In genomic region chr12:124629117-124629516, GRCh38 we compare ENCODE assay signal across 33 cellular contexts.
"Had no signal": no experiment of that assay in that cellular context is flagged by ENCODE, and none has a peak within 500 bp of the region (broad histone marks: within the 10 kb centered on the region; RNA-seq: fewer than 3 reads in every experiment).

No MANE protein-coding gene starts in this region.

- H3K36me3 ChIP-seq: adrenal gland, brain microvascular endothelial cell, breast epithelium had no signal

- ATAC-seq: activated CD8-positive, alpha-beta T cell treated with anti-CD3 and anti-CD28 coated beads for 36 hours; activated naive CD4-positive, alpha-beta T cell treated with anti-CD3 and anti-CD28 coated beads, Interleukin-2, amount 50 U/mL, for 72 hours; activated T-cell treated with anti-CD3 and anti-CD28 coated beads, Interleukin-2, amount 50 U/mL, for 4 hours; activated T-cell treated with anti-CD3 and anti-CD28 coated beads, Interleukin-2, amount 50 U/mL, for 72 hours; activated T-helper 17 cell treated with anti-CD3 and anti-CD28 coated beads, Interleukin-2, amount 50 U/mL, for 72 hours; body of pancreas had no signal

- H3K27me3 ChIP-seq: adrenal gland, body of pancreas, brain microvascular endothelial cell, breast epithelium had no signal

- H3K9me3 ChIP-seq: adrenal gland, body of pancreas, breast epithelium had no signal

- H3K4me3 ChIP-seq: adrenal gland, body of pancreas, breast epithelium had no signal

- DNase-seq: activated B cell treated with CpG ODN at 0.5 μM for 24 hours; activated CD4-positive, alpha-beta memory T cell treated with anti-CD3 and anti-CD28 coated beads for 36 hours; activated CD4-positive, alpha-beta T cell treated with anti-CD3 and anti-CD28 coated beads for 4 hours; activated CD4-positive, alpha-beta T cell treated with anti-CD3 and anti-CD28 coated beads, Interleukin-2, amount 10 ng/mL, durations not matched to agents 24 days and 14 days; activated CD4-positive, alpha-beta T cell treated with anti-CD3 and anti-CD28 coated beads, Interleukin-2, amount 50 U/mL, for 1 hour; activated CD4-positive, alpha-beta T cell treated with anti-CD3 and anti-CD28 coated beads, Interleukin-2, amount 50 U/mL, for 4 hours; activated CD4-positive, CD25-positive, alpha-beta regulatory T cell treated with anti-CD3 and anti-CD28 coated beads, Interleukin-2, amount 50 U/mL, for 72 hours; activated CD8-positive, alpha-beta memory T cell treated with anti-CD3 and anti-CD28 coated beads, Interleukin-2, amount 50 U/mL, for 4 hours; activated CD8-positive, alpha-beta T cell treated with anti-CD3 and anti-CD28 coated beads for 36 hours; activated effector memory CD4-positive, alpha-beta T cell treated with anti-CD3 and anti-CD28 coated beads, Interleukin-2, amount 50 U/mL, for 16 hours; activated gamma-delta T cell treated with Interleukin-2 at 50 U/mL for 16 hours; activated naive CD4-positive, alpha-beta T cell; activated naive CD4-positive, alpha-beta T cell treated with anti-CD3 and anti-CD28 coated beads for 36 hours; activated naive CD4-positive, alpha-beta T cell treated with anti-CD3 and anti-CD28 coated beads, Interleukin-2, amount 50 U/mL, for 16 hours; activated naive CD8-positive, alpha-beta T cell treated with anti-CD3 and anti-CD28 coated beads for 36 hours; activated T-cell treated with anti-CD3 and anti-CD28 coated beads for 4 hours; activated T-cell treated with anti-CD3 and anti-CD28 coated beads, Interleukin-2, amount 50 U/mL, for 1 hour; activated T-cell treated with anti-CD3 and anti-CD28 coated beads, Interleukin-2, amount 50 U/mL, for 4 hours; activated T-cell treated with anti-CD3 and anti-CD28 coated beads, Interleukin-2, amount 50 U/mL, for 72 hours; adrenal gland; amniotic stem cell; aorta; body of pancreas; brain microvascular endothelial cell; central memory CD4-positive, alpha-beta T cell; T-helper 1 cell; T-helper 2 cell; T-helper 9 cell had no signal

- FAIRE-seq: astrocyte, TTC549 had no signal

- H3K27ac ChIP-seq: body of pancreas, brain microvascular endothelial cell had no signal
